In the genomic region with DNA sequence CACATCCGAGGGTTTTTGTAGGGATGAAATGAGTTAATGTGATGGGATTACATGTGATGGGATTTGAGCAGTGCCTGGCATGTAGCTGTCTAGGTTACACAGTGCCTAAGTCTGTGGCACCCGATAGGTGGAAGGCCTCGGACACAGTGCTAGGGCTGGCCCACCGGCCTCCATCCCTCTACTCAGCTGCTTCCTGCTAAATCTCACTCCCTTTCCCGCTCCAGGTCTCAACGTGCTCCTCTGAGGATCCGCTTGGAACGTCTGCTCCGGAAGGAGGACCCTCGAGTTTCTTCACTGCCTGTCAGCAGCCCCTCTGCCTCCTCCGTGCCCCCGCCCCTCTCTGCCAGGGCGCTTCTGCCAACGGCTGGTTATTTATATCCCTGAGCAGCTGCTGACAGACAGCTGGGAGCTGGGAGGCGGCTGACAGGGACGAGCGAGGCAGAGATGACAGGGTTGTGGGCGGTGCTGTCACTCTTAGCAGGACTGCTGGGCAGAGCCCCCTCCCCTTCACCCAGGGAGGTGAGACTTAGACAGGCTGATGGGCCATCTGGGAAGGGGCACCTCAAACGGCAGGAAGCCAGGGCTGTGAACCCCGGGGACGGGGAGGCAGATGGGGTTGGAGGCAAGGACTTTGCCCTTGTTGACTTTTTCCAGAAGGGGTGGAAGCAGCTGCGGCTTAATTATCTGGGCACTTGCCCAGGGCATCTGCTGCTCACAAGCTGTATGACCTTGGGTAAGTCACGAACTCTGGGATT, we compare ENCODE assay signal across 11 cellular contexts. TPM values are rescaled to one million over a fixed set of nuclear protein-coding genes. Genes with fewer than 3 reads are reported as not detected.
DNase-seq lines count a peak whose midpoint lies in the region; ATAC-seq and TF ChIP-seq lines count a peak whose summit lies in the region.
"Had no signal": no experiment of that assay in that cellular context is flagged by ENCODE, and none has a peak within 500 bp of the region (broad histone marks: within the 10 kb centered on the region; RNA-seq: fewer than 3 reads in every experiment).

No MANE protein-coding gene starts in this region.

- no peak for TF ChIP-seq POLR2A in tibial nerve (IDR thresholded peaks at IDR 0.05)

- WGBS in psoas muscle, 3 donors, result 4 to 8% (median 7%) methylated on average over 22 to 23 of the region's 23 CpGs
- WGBS in tibial nerve, 2 donors, result 21 to 22% methylated on average over 18 to 21 of the region's 23 CpGs

- H3K9me3 ChIP-seq in psoas muscle (no peaks in the 10 kb centered on the region), tibial nerve (no peaks in the 10 kb centered on the region)
- H3K9me3 ChIP-seq: gastroesophageal sphincter had no signal

- no peak for TF ChIP-seq CTCF in psoas muscle (IDR thresholded peaks at IDR 0.05)
- TF ChIP-seq CTCF in RWPE1 (conservative IDR thresholded peaks at IDR 0.05; ENCODE audit: low read depth), result no peak
- TF ChIP-seq CTCF in tibial nerve (IDR thresholded peaks at IDR 0.05), result no peak

- H3K27ac ChIP-seq in psoas muscle (no peak overlapping the region), RWPE1 (no peak overlapping the region), tibial nerve (no peak overlapping the region)
- H3K27ac ChIP-seq: gastroesophageal sphincter had no signal

- H3K4me3 ChIP-seq in psoas muscle, result no peak overlapping the region
- H3K4me3 ChIP-seq in tibial nerve, result no peak overlapping the region
- H3K4me3 ChIP-seq: gastroesophageal sphincter had no signal

- intact Hi-C loops in Right ventricle myocardium inferior (cut with DNase I) (no loop called here), psoas muscle (cut with DNase I) (no loop called here)

- DNase-seq in HEK293T (ENCODE audit: extremely low spot score), result no peak
- peak; percentile 96 to 98 for DNase-seq in NCI-H524 (lab: John Stamatoyannopoulos, UW)
- peak; percentile 71 for DNase-seq in Right ventricle myocardium inferior (ENCODE audit: missing footprints)
- DNase-seq in psoas muscle, result peak; percentile 38 to 62
- no peak for DNase-seq in RWPE1 (ENCODE audit: low spot score)
- DNase-seq in T-helper 2 cell, result no peak
- DNase-seq in tibial nerve (ENCODE audit: low spot score in 2 of 2), result no peak
- DNase-seq: EL, NCI-H526 treated with DMSO at 0.1 percent for 48 hours had no signal

- POLR2A ChIA-PET in HEK293T (lab: Yijun Ruan, JAX) (no interaction called here), RWPE1 (lab: Yijun Ruan, JAX; ENCODE audit: low non-redundant PET) (no interaction called here)

- H3K27me3 ChIP-seq in psoas muscle (ENCODE audit: insufficient read depth in 3 of 3, low read length in 2 of 3) (peaks cover 0 to 32% (median 0%) of the 10 kb centered on the region in 3 donors), tibial nerve (peaks cover 0 to 73% of the 10 kb centered on the region in 2 donors)

- H3K36me3 ChIP-seq in psoas muscle (ENCODE audit: insufficient read depth in 1 of 2, low read depth in 1 of 2) (no peaks in the 10 kb centered on the region), tibial nerve (no peaks in the 10 kb centered on the region)
- H3K36me3 ChIP-seq: gastroesophageal sphincter had no signal

- H3K4me1 ChIP-seq in psoas muscle (no peaks in the 10 kb centered on the region), tibial nerve (no peaks in the 10 kb centered on the region)

- no peak for TF ChIP-seq EP300 in tibial nerve (IDR thresholded peaks at IDR 0.05)

- ATAC-seq in Right ventricle myocardium inferior, result peak; percentile 79
- ATAC-seq in psoas muscle, result peak; percentile 89 to 94 (median 93)
- ATAC-seq in HG03520 (IDR thresholded peaks at IDR 0.05; ENCODE audit: unreplicated experiment), result no peak
- ATAC-seq: gastroesophageal sphincter had no signal

- CTCF ChIA-PET in HEK293T (lab: Yijun Ruan, JAX) (no interaction called here), RWPE1 (lab: Yijun Ruan, JAX) (interaction anchor here (0.6 kb wide), 2 partner anchors 74 to 80 kb away, joined by 3 to 4 read pairs; no protein-coding TSS in a partner anchor)

TF ChIP-seq in HEK293T, 16 proteins besides CTCF, POLR2A, EP300 and RAD21:
- TF ChIP-seq, protein P1, sequence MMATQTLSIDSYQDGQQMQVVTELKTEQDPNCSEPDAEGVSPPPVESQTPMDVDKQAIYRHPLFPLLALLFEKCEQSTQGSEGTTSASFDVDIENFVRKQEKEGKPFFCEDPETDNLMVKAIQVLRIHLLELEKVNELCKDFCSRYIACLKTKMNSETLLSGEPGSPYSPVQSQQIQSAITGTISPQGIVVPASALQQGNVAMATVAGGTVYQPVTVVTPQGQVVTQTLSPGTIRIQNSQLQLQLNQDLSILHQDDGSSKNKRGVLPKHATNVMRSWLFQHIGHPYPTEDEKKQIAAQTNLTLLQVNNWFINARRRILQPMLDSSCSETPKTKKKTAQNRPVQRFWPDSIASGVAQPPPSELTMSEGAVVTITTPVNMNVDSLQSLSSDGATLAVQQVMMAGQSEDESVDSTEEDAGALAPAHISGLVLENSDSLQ (IDR thresholded peaks at IDR 0.05), result peak; percentile 18; the same call in 1 of the 2 replicates
- no peak for TF ChIP-seq FOXK2 (IDR thresholded peaks at IDR 0.05)

RNA-seq across cellular contexts. Expression of a gene that starts 26.6 kb away (rescaled TPM):
- total RNA-seq in Right ventricle myocardium inferior (1.5 TPM), psoas muscle (1 to 10 TPM in 2 of 4 donors, under 1 TPM in 2; 0.93 to 2.2 (median 1.0) TPM), tibial nerve (10 to 100 TPM in 3 of 4 donors, 1 to 10 TPM in 1; 3.6 to 22.9 (median 14.5) TPM)
- under 1 TPM; 0.71 to 0.94 (median 0.81) TPM for polyA plus RNA-seq in psoas muscle

Comparison
In these comparisons a context has a peak if more than half of its experiments do, and no peak if none do; other contexts are left out.
1. DNase-seq: peak in NCI-H524 (2 of 2), Right ventricle myocardium inferior (single experiment) and psoas muscle (2 of 2); none in HEK293T (single experiment), RWPE1 (single experiment), T-helper 2 cell (0 of 5) and tibial nerve (0 of 2).